Comparison of ENCODE assay signal across 1 cellular context in the genomic region with DNA sequence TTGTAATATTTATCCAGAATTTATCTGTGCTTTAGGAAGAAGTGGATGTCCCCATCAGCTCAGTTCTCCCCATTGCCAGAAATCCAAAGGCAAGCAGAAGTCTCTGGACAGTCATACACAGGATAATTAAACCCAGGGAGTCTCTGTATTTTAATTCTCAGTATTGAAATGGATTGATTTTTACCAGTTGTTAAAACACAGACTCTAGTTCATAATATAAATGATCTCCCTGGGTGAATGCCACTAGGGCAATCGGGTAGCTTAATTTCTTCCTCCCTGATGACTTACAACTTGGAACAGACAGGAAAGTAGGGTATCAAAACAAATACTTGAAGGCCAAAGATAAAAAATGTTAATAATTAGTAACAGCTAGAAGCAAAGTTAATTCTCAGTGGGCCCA.
TF ChIP-seq lines count a peak whose summit lies in the region.

No MANE protein-coding gene starts in this region.

TF ChIP-seq in IMR-90, 13 proteins besides CTCF, POLR2A, EP300 and RAD21 (continued from another document):
- no peak for TF ChIP-seq RCOR1 (IDR thresholded peaks at IDR 0.05; ENCODE audit: insufficient replicate concordance, low read length)
- TF ChIP-seq, protein P1, sequence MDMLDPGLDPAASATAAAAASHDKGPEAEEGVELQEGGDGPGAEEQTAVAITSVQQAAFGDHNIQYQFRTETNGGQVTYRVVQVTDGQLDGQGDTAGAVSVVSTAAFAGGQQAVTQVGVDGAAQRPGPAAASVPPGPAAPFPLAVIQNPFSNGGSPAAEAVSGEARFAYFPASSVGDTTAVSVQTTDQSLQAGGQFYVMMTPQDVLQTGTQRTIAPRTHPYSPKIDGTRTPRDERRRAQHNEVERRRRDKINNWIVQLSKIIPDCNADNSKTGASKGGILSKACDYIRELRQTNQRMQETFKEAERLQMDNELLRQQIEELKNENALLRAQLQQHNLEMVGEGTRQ (IDR thresholded peaks at IDR 0.05; ENCODE audit: low read depth, low read length), result no peak
- TF ChIP-seq RFX5 (IDR thresholded peaks at IDR 0.05; ENCODE audit: low read depth, low read length), result no peak
- TF ChIP-seq MAFK (IDR thresholded peaks at IDR 0.05; ENCODE audit: low read depth, low read length), result no peak
- TF ChIP-seq MAZ (IDR thresholded peaks at IDR 0.05; ENCODE audit: borderline replicate concordance, low read depth, low read length), result no peak
- TF ChIP-seq CEBPB (IDR thresholded peaks at IDR 0.05; ENCODE audit: low read depth, low read length), result no peak
- TF ChIP-seq, protein P2, sequence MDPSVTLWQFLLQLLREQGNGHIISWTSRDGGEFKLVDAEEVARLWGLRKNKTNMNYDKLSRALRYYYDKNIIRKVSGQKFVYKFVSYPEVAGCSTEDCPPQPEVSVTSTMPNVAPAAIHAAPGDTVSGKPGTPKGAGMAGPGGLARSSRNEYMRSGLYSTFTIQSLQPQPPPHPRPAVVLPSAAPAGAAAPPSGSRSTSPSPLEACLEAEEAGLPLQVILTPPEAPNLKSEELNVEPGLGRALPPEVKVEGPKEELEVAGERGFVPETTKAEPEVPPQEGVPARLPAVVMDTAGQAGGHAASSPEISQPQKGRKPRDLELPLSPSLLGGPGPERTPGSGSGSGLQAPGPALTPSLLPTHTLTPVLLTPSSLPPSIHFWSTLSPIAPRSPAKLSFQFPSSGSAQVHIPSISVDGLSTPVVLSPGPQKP (IDR thresholded peaks at IDR 0.05; ENCODE audit: borderline replicate concordance, low read depth, low read length), result no peak
- no peak for TF ChIP-seq BHLHE40 (IDR thresholded peaks at IDR 0.05; ENCODE audit: low read depth, low read length)
